Comparison of ENCODE assay signal across 13 cellular contexts in genomic region chr17:37408145-37408479, GRCh38. TPM values are rescaled to one million over a fixed set of nuclear protein-coding genes. Genes with fewer than 3 reads are reported as not detected.
A peak's percentile ranks its signal among the peaks of the same experiment; 100 is the strongest.
DNase-seq lines count a peak whose midpoint lies in the region; ATAC-seq, FAIRE-seq and TF ChIP-seq lines count a peak whose summit lies in the region.
"Not testable (repeated sequence)": the region's sequence is repeated elsewhere in the genome, so short reads cannot be mapped to it uniquely, and the experiment has no call there.
"Had no signal": no experiment of that assay in that cellular context is flagged by ENCODE, and none has a peak within 500 bp of the region (broad histone marks: within the 10 kb centered on the region; RNA-seq: fewer than 3 reads in every experiment).

No MANE protein-coding gene starts in this region.

- not testable (repeated sequence) for H4K91ac ChIP-seq in H1 (replicated peaks; ENCODE audit: insufficient read length, low read length)

- not testable (repeated sequence) for H3K9ac ChIP-seq in H1 (replicated peaks in 1 of 4; ENCODE audit: extremely low read depth in 1 of 4, low read depth in 3 of 4, low read length in 3 of 4)

- peaks cover 0 to 12% of the 10 kb centered on the region in 2 experiments; a peak in 1 of 4 replicates for H3K79me2 ChIP-seq in H1 (ENCODE audit: control insufficient read depth in 1 of 2, insufficient read depth in 2 of 2, low read length in 2 of 2)

- TF ChIP-seq EP300 in H1 (IDR thresholded peaks at IDR 0.05; ENCODE audit: borderline replicate concordance in 1 of 2, low read depth in 2 of 2, low read length in 2 of 2): not testable (repeated sequence)

- not testable (repeated sequence) for DNase-seq in Calu3; MG63; WERI-Rb-1; H1 (ENCODE audit: low read depth in 1 of 2, low spot score in 2 of 2); memory B cell (ENCODE audit: low spot score in 2 of 2)

- not testable (repeated sequence) for H3K23ac ChIP-seq in H1 (ENCODE audit: insufficient read length)

- H2BK12ac ChIP-seq in H1 (ENCODE audit: low read depth, low read length): not testable (repeated sequence)

- not testable (repeated sequence) for H3K56ac ChIP-seq in H1 (replicated peaks; ENCODE audit: insufficient read length, low read depth, low read length)

- WGBS in H1 (ENCODE audit: extremely low coverage in 1 of 2, insufficient coverage in 1 of 2, insufficient read length in 1 of 2, insufficient replicate concordance in 2 of 2, low coverage in 1 of 2, low lambda C conversion rate in 2 of 2, missing lambda C conversion rate in 1 of 2), 2 experiments: 93% methylated on average over 13 of the region's 13 CpGs; no CpG with 5 or more reads in 1 of the 2 experiments

- H3K27me3 Mint-ChIP-seq in Calu3 (ENCODE audit: unreplicated experiment); activated naive CD4-positive, alpha-beta T cell treated with anti-CD3 and anti-CD28 coated beads, Interleukin-2, amount 50 U/mL, for 24 hours; memory B cell: not testable (repeated sequence)

- not testable (repeated sequence) for TF ChIP-seq RAD21 in H1 (IDR thresholded peaks at IDR 0.05 in 1 of 2, conservative IDR thresholded peaks at IDR 0.05 in 1 of 2; ENCODE audit: low read depth in 2 of 2, low read length in 2 of 2)

- not testable (repeated sequence) for TF ChIP-seq CTCF in Calu3 (IDR thresholded peaks at IDR 0.05; ENCODE audit: unreplicated experiment); WERI-Rb-1 (IDR thresholded peaks at IDR 0.05; ENCODE audit: low read depth, low read length); H1 (IDR thresholded peaks at IDR 0.05; ENCODE audit: control extremely low read depth in 1 of 3, insufficient read depth in 1 of 3, low read depth in 1 of 3, low read length in 3 of 3)

- H3K36me3 Mint-ChIP-seq in Calu3 (ENCODE audit: insufficient read depth, unreplicated experiment): peaks cover 66% of the 10 kb centered on the region
- not testable (repeated sequence) for H3K36me3 Mint-ChIP-seq in activated naive CD4-positive, alpha-beta T cell treated with anti-CD3 and anti-CD28 coated beads, Interleukin-2, amount 50 U/mL, for 24 hours; memory B cell

- H3K4me3 ChIP-seq in MG63 (peak overlapping the region; percentile 97; the same call in 1 of the 2 replicates), skin epidermis (peak overlapping the region in 1 of 7 experiments; percentile 63)
- H3K4me3 ChIP-seq in WERI-Rb-1 (ENCODE audit: low read depth, low read length); H1 (ENCODE audit: extremely low read depth in 1 of 4, insufficient read depth in 2 of 4, low read depth in 3 of 4, low read length in 4 of 4): not testable (repeated sequence)

- not testable (repeated sequence) for H3K23me2 ChIP-seq in H1 (ENCODE audit: low read depth, low read length)

- not testable (repeated sequence) for H3K27me3 ChIP-seq in MG63; WERI-Rb-1 (ENCODE audit: insufficient read depth, low read depth, severe bottlenecking); H1 (replicated peaks in 1 of 4; ENCODE audit: control insufficient read depth in 3 of 4, extremely low read depth in 1 of 4, insufficient read depth in 3 of 4, low read length in 3 of 4)

- H3K18ac ChIP-seq in H1 (ENCODE audit: extremely low read depth, low read length): not testable (repeated sequence)

- TF ChIP-seq POLR2A in H1 (IDR thresholded peaks at IDR 0.05; ENCODE audit: control extremely low read depth in 1 of 2, low read depth in 2 of 2, low read length in 2 of 2): not testable (repeated sequence)

- H3K27ac ChIP-seq in WERI-Rb-1: peak overlapping the region; percentile 96
- not testable (repeated sequence) for H3K27ac ChIP-seq in H1 (ENCODE audit: low read depth, low read length)
- H3K27ac ChIP-seq in skin epidermis: peak overlapping the region in 12 of 21 experiments; percentile 24 to 97 (median 94)

- H3K36me3 ChIP-seq in MG63 (peaks cover 53% of the 10 kb centered on the region), WERI-Rb-1 (peaks cover 20% of the 10 kb centered on the region), H1 (ENCODE audit: control insufficient read depth in 2 of 4, insufficient read depth in 4 of 4, low read length in 3 of 4) (peaks cover 5 to 15% (median 8%) of the 10 kb centered on the region in 4 experiments; a peak in 5 of 8 replicates)

- H3K4ac ChIP-seq in H1 (replicated peaks; ENCODE audit: insufficient read length, low read depth, low read length): not testable (repeated sequence)

- peaks cover 19% of the 10 kb centered on the region for H3K4me1 Mint-ChIP-seq in Calu3 (ENCODE audit: low read depth, unreplicated experiment)
- peaks cover 46% of the 10 kb centered on the region for H3K4me1 Mint-ChIP-seq in activated naive CD4-positive, alpha-beta T cell treated with anti-CD3 and anti-CD28 coated beads, Interleukin-2, amount 50 U/mL, for 24 hours
- H3K4me1 Mint-ChIP-seq in memory B cell: peaks cover 12% of the 10 kb centered on the region

- peak overlapping the region; percentile 85 for H3K27ac Mint-ChIP-seq in Calu3 (ENCODE audit: unreplicated experiment)
- not testable (repeated sequence) for H3K27ac Mint-ChIP-seq in activated naive CD4-positive, alpha-beta T cell treated with anti-CD3 and anti-CD28 coated beads, Interleukin-2, amount 50 U/mL, for 24 hours; memory B cell

- FAIRE-seq in H1 (lab: Jason Lieb, UNC): not testable (repeated sequence)

- H3K79me1 ChIP-seq in H1 (ENCODE audit: low read depth, low read length): not testable (repeated sequence)

- not testable (repeated sequence) for H3K4me1 ChIP-seq in H1 (replicated peaks in 1 of 4; ENCODE audit: control insufficient read depth in 3 of 4, insufficient read depth in 4 of 4, low read length in 3 of 4)

- not testable (repeated sequence) for H2AK5ac ChIP-seq in H1 (ENCODE audit: low read depth, low read length)

- 0 out of 2 replicates have a peak overlapping the region, but pooled peaks have one; percentile 29 for H2BK15ac ChIP-seq in H1 (ENCODE audit: low read length)

- peak overlapping the region in 1 of 2 experiments; percentile 96; a peak in 1 of 4 replicates for H3K4me2 ChIP-seq in H1 (ENCODE audit: insufficient read depth in 1 of 2, low read depth in 2 of 2, low read length in 2 of 2)

- H4K5ac ChIP-seq in H1 (ENCODE audit: insufficient read length, low read depth, low read length): not testable (repeated sequence)

- BruUV-seq in Calu3 (replicated peaks; lab: Mats Ljungman, UMichigan): not testable (repeated sequence)

- not testable (repeated sequence) for H2BK120ac ChIP-seq in H1 (replicated peaks; ENCODE audit: low read depth, low read length)

- CTCF ChIA-PET in Calu3 (lab: Charles Lee): interaction anchor here (1.5 to 1.6 kb wide), 2 partner anchors 15 to 35 kb away, joined by 3 to 6 read pairs; no protein-coding TSS in a partner anchor
- CTCF ChIA-PET in H1 (lab: Charles Lee; ENCODE audit: partially characterized antibody): interaction anchor here (0.6 to 1.8 kb wide), 5 partner anchors 11 to 414 kb away, joined by 3 to 11 read pairs (median 3); no protein-coding TSS in a partner anchor

- not testable (repeated sequence) for H4K20me1 ChIP-seq in H1 (replicated peaks in 1 of 2; ENCODE audit: control insufficient read depth in 1 of 2, insufficient read depth in 2 of 2, low read length in 2 of 2)

- H3K9me3 ChIP-seq in MG63; WERI-Rb-1 (ENCODE audit: severe bottlenecking); H1 (ENCODE audit: insufficient read depth in 2 of 2, low read depth in 1 of 2, low read length in 1 of 2): not testable (repeated sequence)

- intact Hi-C loops in Calu3 (cut with micrococcal nuclease; ENCODE audit: unreplicated experiment): loop anchor here (5.0 kb wide), 1 partner anchor 84 kb away; no protein-coding TSS in a partner anchor

- 0 out of 2 replicates have a peak overlapping the region, but pooled peaks have one; percentile 1 for H4K8ac ChIP-seq in H1 (ENCODE audit: extremely low read depth, insufficient read depth, low read length)

- not testable (repeated sequence) for H3K9me3 Mint-ChIP-seq in Calu3 (ENCODE audit: low read depth, unreplicated experiment); activated naive CD4-positive, alpha-beta T cell treated with anti-CD3 and anti-CD28 coated beads, Interleukin-2, amount 50 U/mL, for 24 hours; memory B cell

- H2AFZ ChIP-seq in H1 (ENCODE audit: low read length): not testable (repeated sequence)

- not testable (repeated sequence) for H2BK5ac ChIP-seq in H1 (ENCODE audit: low read depth, low read length)

- ATAC-seq in memory B cell (ENCODE audit: low read depth): not testable (repeated sequence)

- H3K4me3 Mint-ChIP-seq in Calu3 (ENCODE audit: low read depth, unreplicated experiment) (peak overlapping the region; percentile 96), memory B cell (peak overlapping the region; percentile 89)
- peak overlapping the region; percentile 95 for H3K4me3 Mint-ChIP-seq in activated naive CD4-positive, alpha-beta T cell treated with anti-CD3 and anti-CD28 coated beads, Interleukin-2, amount 50 U/mL, for 24 hours

- not testable (repeated sequence) for H2BK20ac ChIP-seq in H1 (ENCODE audit: low read length)

- H3K14ac ChIP-seq in H1 (ENCODE audit: insufficient read length): not testable (repeated sequence)

- POLR2A ChIA-PET in H1 (lab: Charles Lee; ENCODE audit: partially characterized antibody): interaction anchor here (0.7 to 1.8 kb wide), 9 partner anchors 10 to 157 kb away, joined by 3 to 8 read pairs (median 4); partner anchors contain the start of gene C17orf78

RNA-seq across cellular contexts. Expression of gene TADA2A, which starts 1.4 kb away (rescaled TPM):
- 97.6 and 102 TPM in 2 replicates for total RNA-seq in Calu3 (2022)
- total RNA-seq in MG63 (2014; rRNA removed; shearing (Covaris generic); ENCODE audit: low replicate concordance): 22.4 and 35.2 TPM in 2 replicates
- 18.2 and 18.5 TPM in 2 replicates for total RNA-seq in H1 (2021; fragmentation: NEBNext Ultra II Directional; extraction: Animal tissue kit (Norgen Biotek cat#: 25700))
- polyA plus RNA-seq in H1 (2011; rRNA removed): 4.7 and 8.4 TPM in 2 replicates
- 10.1 TPM for polyA plus RNA-seq in H1 (2011; cell fraction: cytosol; rRNA removed)
- 15.4 TPM for polyA plus RNA-seq in H1 (2011; cell fraction: nucleus; rRNA removed)
- polyA plus RNA-seq in H1 (2012, experiment 1 of 2): 12.9 to 19.6 TPM (median 14.9 TPM) in 4 replicates
- 7.0 TPM for polyA plus RNA-seq in H1 (2012, experiment 2 of 2)
- 14.3 TPM for polyA plus RNA-seq in H1 (2013, experiment 1 of 2)
- polyA plus RNA-seq in H1 (2013, experiment 2 of 2): 15.0 TPM
- polyA minus RNA-seq in H1 (2011; rRNA and poly(A)+ RNA removed): 37.6 and 43.3 TPM in 2 replicates
- polyA minus RNA-seq in H1 (2011; cell fraction: cytosol; rRNA and poly(A)+ RNA removed): 9.5 TPM
- polyA minus RNA-seq in H1 (2011; cell fraction: nucleus; rRNA and poly(A)+ RNA removed): 29.8 TPM

RNA-seq across cellular contexts. Expression of gene ACACA, which starts 1.5 kb away (rescaled TPM):
- total RNA-seq in Calu3 (2022): 335 and 392 TPM in 2 replicates
- 50.9 and 53.7 TPM in 2 replicates for total RNA-seq in MG63 (2014; rRNA removed; shearing (Covaris generic); ENCODE audit: low replicate concordance)
- 160 and 171 TPM in 2 replicates for total RNA-seq in H1 (2021; fragmentation: NEBNext Ultra II Directional; extraction: Animal tissue kit (Norgen Biotek cat#: 25700))
- polyA plus RNA-seq in H1 (2011; rRNA removed): 64.0 and 74.0 TPM in 2 replicates
- 69.4 TPM for polyA plus RNA-seq in H1 (2011; cell fraction: cytosol; rRNA removed)
- 108 TPM for polyA plus RNA-seq in H1 (2011; cell fraction: nucleus; rRNA removed)
- polyA plus RNA-seq in H1 (2012, experiment 1 of 2): 81.4 to 104 TPM (median 89.5 TPM) in 4 replicates
- polyA plus RNA-seq in H1 (2012, experiment 2 of 2): 12.2 TPM
- 40.9 TPM for polyA plus RNA-seq in H1 (2013, experiment 1 of 2)
- 40.4 TPM for polyA plus RNA-seq in H1 (2013, experiment 2 of 2)
- 334 and 383 TPM in 2 replicates for polyA minus RNA-seq in H1 (2011; rRNA and poly(A)+ RNA removed)
- polyA minus RNA-seq in H1 (2011; cell fraction: cytosol; rRNA and poly(A)+ RNA removed): 216 TPM
- polyA minus RNA-seq in H1 (2011; cell fraction: nucleus; rRNA and poly(A)+ RNA removed): 428 TPM

RNA-seq across cellular contexts. Expression of gene C17orf78, which starts 32.3 kb away (rescaled TPM):
- total RNA-seq in Calu3 (2022): not detected in 2 replicates
- total RNA-seq in MG63 (2014; rRNA removed; shearing (Covaris generic); ENCODE audit: low replicate concordance): not detected in 2 replicates
- total RNA-seq in H1 (2021; fragmentation: NEBNext Ultra II Directional; extraction: Animal tissue kit (Norgen Biotek cat#: 25700)): not detected in 2 replicates
- not detected in 2 replicates for polyA plus RNA-seq in H1 (2011; rRNA removed)
- not detected for polyA plus RNA-seq in H1 (2011; cell fraction: cytosol; rRNA removed)
- not detected for polyA plus RNA-seq in H1 (2011; cell fraction: nucleus; rRNA removed)
- not detected in 4 replicates for polyA plus RNA-seq in H1 (2012, experiment 1 of 2)
- not detected for polyA plus RNA-seq in H1 (2012, experiment 2 of 2)
- polyA plus RNA-seq in H1 (2013, experiment 1 of 2): not detected
- not detected for polyA plus RNA-seq in H1 (2013, experiment 2 of 2)
- not detected in 2 replicates for polyA minus RNA-seq in H1 (2011; rRNA and poly(A)+ RNA removed)
- not detected for polyA minus RNA-seq in H1 (2011; cell fraction: cytosol; rRNA and poly(A)+ RNA removed)
- polyA minus RNA-seq in H1 (2011; cell fraction: nucleus; rRNA and poly(A)+ RNA removed): not detected
- total RNA-seq: bronchial epithelial cell, fibroblast of villous mesenchyme, H7, left cardiac atrium, pulmonary artery endothelial cell, RPMI7951 had no signal
